ENCODE assay signal across 1 cellular context in the genomic region with DNA sequence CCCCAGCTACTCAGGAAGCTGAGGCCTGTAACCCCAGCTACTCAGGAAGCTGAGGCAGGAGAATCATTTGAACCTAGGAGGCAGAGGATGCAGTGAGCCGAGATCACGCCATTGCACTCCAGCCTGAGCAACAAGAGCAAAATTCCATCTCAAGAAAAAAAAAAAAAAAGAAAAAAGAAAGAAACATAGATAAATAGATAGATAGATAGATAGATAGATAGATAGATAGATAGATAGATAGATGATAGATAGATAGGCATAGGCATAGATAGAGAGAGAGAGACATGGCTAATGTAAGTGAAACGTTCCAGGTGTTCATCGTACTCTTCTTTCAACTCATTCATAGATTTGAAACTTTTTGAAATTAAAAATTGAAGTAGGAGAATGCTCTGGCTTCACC.
A peak's percentile ranks its signal among the peaks of the same experiment; 100 is the strongest.
TF ChIP-seq lines count a peak whose summit lies in the region.

No MANE protein-coding gene starts in this region.

TF ChIP-seq in K562, 482 proteins besides CTCF, POLR2A, EP300 and RAD21:
- TF ChIP-seq MCM7 (IDR thresholded peaks at IDR 0.05) = 0 out of 4 replicates have a peak, but pooled peaks of 1 of the 2 experiments have one; percentile 46
- peak; percentile 95 for TF ChIP-seq DACH1 (IDR thresholded peaks at IDR 0.05; ENCODE audit: partially characterized antibody)
TF ChIP-seq in K562: peak in this region for 2; not testable (repeated sequence) for 480.
